In the genomic region with DNA sequence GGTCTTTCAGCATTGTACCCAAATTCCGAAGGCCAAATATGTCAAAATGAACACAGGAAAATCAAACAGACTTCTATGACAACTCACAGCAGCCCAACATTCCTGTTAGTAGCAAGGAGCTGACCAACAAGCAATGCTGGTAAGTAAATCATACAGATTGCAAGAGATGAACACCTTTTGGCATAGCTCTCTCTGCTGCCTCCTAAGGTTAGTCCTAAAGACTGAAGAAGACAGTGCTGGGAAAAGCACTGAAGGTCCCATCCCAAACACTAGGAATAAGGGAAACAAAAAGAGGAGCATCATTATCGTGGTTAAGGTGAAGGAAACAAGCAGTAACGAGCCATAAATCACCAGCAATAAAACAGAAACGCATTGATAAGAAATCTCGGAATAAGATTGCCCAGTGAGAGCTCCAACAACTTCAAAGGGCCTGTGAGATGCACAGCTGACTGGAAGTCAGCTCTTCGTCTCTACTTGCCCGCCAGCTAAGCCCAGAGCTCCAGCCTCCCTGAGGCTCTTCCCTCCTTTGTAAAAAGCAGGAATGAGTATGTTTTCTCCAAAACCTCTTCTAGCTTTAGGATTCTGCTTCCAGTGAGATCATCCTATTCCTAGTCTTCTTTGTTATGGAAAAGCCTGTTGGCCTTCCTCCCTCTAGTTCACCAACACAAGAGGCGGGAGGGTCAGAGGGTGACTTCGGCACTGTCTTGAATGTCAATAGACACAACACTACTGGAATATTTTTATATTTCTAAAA, we compare ENCODE assay signal across 14 cellular contexts. TPM values are rescaled to one million over a fixed set of nuclear protein-coding genes. Genes with fewer than 3 reads are reported as not detected.
DNase-seq lines count a peak whose midpoint lies in the region; ATAC-seq, FAIRE-seq and TF ChIP-seq lines count a peak whose summit lies in the region.
"Had no signal": no experiment of that assay in that cellular context is flagged by ENCODE, and none has a peak within 500 bp of the region (broad histone marks: within the 10 kb centered on the region; RNA-seq: fewer than 3 reads in every experiment).

No MANE protein-coding gene starts in this region.

- DNase-seq in activated CD4-positive, alpha-beta T cell treated with anti-CD3 and anti-CD28 coated beads, Interleukin-2, amount 10 ng/mL, durations not matched to agents 7 days and 5 days, result no peak
- DNase-seq in activated CD4-positive, alpha-beta T cell treated with anti-CD3 and anti-CD28 coated beads, Interleukin-2, amount 50 U/mL, for 1 hour, result no peak
- DNase-seq in T-cell, result no peak
- peak in 1 of 2 experiments; percentile 23 for DNase-seq in H1 (ENCODE audit: low read depth in 1 of 2, low spot score in 2 of 2)
- no peak for DNase-seq in natural killer cell treated with Interleukin-12 subunit alpha and Interleukin-12 subunit beta and Interleukin-15 and Interleukin-18, amount 100 ng/mL, for 72 hours (ENCODE audit: low spot score)
- no peak for DNase-seq in urothelium cell line (ENCODE audit: low spot score)
- no peak for DNase-seq in retina
- DNase-seq: amygdala, dermis blood vessel endothelial cell, hypothalamus, mammary epithelial cell, NCI-H82, substantia nigra had no signal

- POLR2A ChIA-PET in activated CD4-positive, alpha-beta T cell treated with anti-CD3 and anti-CD28 coated beads, Interleukin-2, amount 10 ng/mL, durations not matched to agents 7 days and 5 days (lab: Charles Lee), result no interaction called here
- POLR2A ChIA-PET in T-cell (lab: Charles Lee) (no interaction called here), H1 (lab: Charles Lee; ENCODE audit: partially characterized antibody) (interaction anchor here (1.1 to 4.4 kb wide), 7 partner anchors 8 to 98 kb away, joined by 3 to 28 read pairs (median 6); partner anchors contain the start of genes CDC123 and NUDT5)

- peak overlapping the region; percentile 43 to 58 for H3K4me2 ChIP-seq in H1 (ENCODE audit: insufficient read depth in 1 of 2, low read depth in 2 of 2, low read length in 2 of 2)

- peak overlapping the region; percentile 2; the same call in 1 of the 2 replicates for H3K27ac ChIP-seq in H1 (ENCODE audit: low read depth, low read length)

- no peak overlapping the region for H3K4me3 Mint-ChIP-seq in activated CD4-positive, alpha-beta T cell treated with anti-CD3 and anti-CD28 coated beads, Interleukin-2, amount 10 ng/mL, durations not matched to agents 7 days and 5 days
- H3K4me3 Mint-ChIP-seq in T-cell, result peak overlapping the region in 2 of 3 donors; percentile 13 to 60
- H3K4me3 Mint-ChIP-seq in natural killer cell treated with Interleukin-12 subunit alpha and Interleukin-12 subunit beta and Interleukin-15 and Interleukin-18, amount 100 ng/mL, for 72 hours, result peak overlapping the region; percentile 65

- H3K27me3 ChIP-seq in H1 (replicated peaks in 1 of 4; ENCODE audit: control insufficient read depth in 3 of 4, extremely low read depth in 1 of 4, insufficient read depth in 3 of 4, low read length in 3 of 4), result no peaks in the 10 kb centered on the region

- H3K23ac ChIP-seq in H1 (ENCODE audit: insufficient read length), result no peak overlapping the region

- no peak overlapping the region for H4K8ac ChIP-seq in H1 (ENCODE audit: extremely low read depth, insufficient read depth, low read length)

- H3K4ac ChIP-seq in H1 (replicated peaks; ENCODE audit: insufficient read length, low read depth, low read length), result no peak overlapping the region

- H3K79me1 ChIP-seq in H1 (ENCODE audit: low read depth, low read length), result no peaks in the 10 kb centered on the region; the same call in 1 of the 2 replicates

- H2BK12ac ChIP-seq in H1 (ENCODE audit: low read depth, low read length), result no peak overlapping the region

- no peak overlapping the region for H2AK5ac ChIP-seq in H1 (ENCODE audit: low read depth, low read length)

- no peaks in the 10 kb centered on the region for H3K27me3 Mint-ChIP-seq in activated CD4-positive, alpha-beta T cell treated with anti-CD3 and anti-CD28 coated beads, Interleukin-2, amount 10 ng/mL, durations not matched to agents 7 days and 5 days
- H3K27me3 Mint-ChIP-seq in T-cell, result no peaks in the 10 kb centered on the region
- no peaks in the 10 kb centered on the region for H3K27me3 Mint-ChIP-seq in natural killer cell treated with Interleukin-12 subunit alpha and Interleukin-12 subunit beta and Interleukin-15 and Interleukin-18, amount 100 ng/mL, for 72 hours

- peak; percentile 35 to 39; a peak in 2 of 3 replicates for TF ChIP-seq POLR2A in H1 (IDR thresholded peaks at IDR 0.05; ENCODE audit: control extremely low read depth in 1 of 2, low read depth in 2 of 2, low read length in 2 of 2)

- H3K23me2 ChIP-seq in H1 (ENCODE audit: low read depth, low read length), result no peaks in the 10 kb centered on the region

- peak overlapping the region in 1 of 4 experiments; percentile 5; a peak in 1 of 8 replicates for H3K4me3 ChIP-seq in H1 (ENCODE audit: extremely low read depth in 1 of 4, insufficient read depth in 2 of 4, low read depth in 3 of 4, low read length in 4 of 4)

- H2BK20ac ChIP-seq in H1 (ENCODE audit: low read length), result no peak overlapping the region

- H3K9me3 ChIP-seq in H1 (ENCODE audit: insufficient read depth in 2 of 2, low read depth in 1 of 2, low read length in 1 of 2), result no peaks in the 10 kb centered on the region

- no peak for ATAC-seq in T-cell (replicated peaks in 1 of 4)
- ATAC-seq in natural killer cell treated with Interleukin-12 subunit alpha and Interleukin-12 subunit beta and Interleukin-15 and Interleukin-18, amount 100 ng/mL, for 72 hours, result no peak
- ATAC-seq in GM21390 (IDR thresholded peaks at IDR 0.05; ENCODE audit: unreplicated experiment), result no peak

- H3K79me2 ChIP-seq in H1 (ENCODE audit: control insufficient read depth in 1 of 2, insufficient read depth in 2 of 2, low read length in 2 of 2), result 0 out of 4 replicates have a peak, but pooled peaks cover 0 to 3% of the 10 kb centered on the region in 2 experiments

- no peak overlapping the region for H2BK5ac ChIP-seq in H1 (ENCODE audit: low read depth, low read length)

- no peak overlapping the region for H3K18ac ChIP-seq in H1 (ENCODE audit: extremely low read depth, low read length)

- no peak overlapping the region for H2AFZ ChIP-seq in H1 (ENCODE audit: low read length)

- peaks cover 3 to 17% (median 11%) of the 10 kb centered on the region in 4 experiments; a peak in 5 of 7 replicates for H3K4me1 ChIP-seq in H1 (replicated peaks in 1 of 4; ENCODE audit: control insufficient read depth in 3 of 4, insufficient read depth in 4 of 4, low read length in 3 of 4)

- WGBS in H1 (ENCODE audit: extremely low coverage in 1 of 2, insufficient coverage in 1 of 2, insufficient read length in 1 of 2, insufficient replicate concordance in 2 of 2, low coverage in 1 of 2, low lambda C conversion rate in 2 of 2, missing lambda C conversion rate in 1 of 2), 2 experiments, result 61% methylated on average over 9 of the region's 9 CpGs; no CpG with 5 or more reads in 1 of the 2 experiments

- peak; percentile 81 for FAIRE-seq in H1 (lab: Jason Lieb, UNC)
- FAIRE-seq in urothelium cell line (lab: Jason Lieb, UNC), result no peak

- peak in 1 of 3 experiments; percentile 31; a peak in 1 of 4 replicates for TF ChIP-seq CTCF in H1 (IDR thresholded peaks at IDR 0.05; ENCODE audit: control extremely low read depth in 1 of 3, insufficient read depth in 1 of 3, low read depth in 1 of 3, low read length in 3 of 3)

- peak overlapping the region; percentile 92 for H3K27ac Mint-ChIP-seq in activated CD4-positive, alpha-beta T cell treated with anti-CD3 and anti-CD28 coated beads, Interleukin-2, amount 10 ng/mL, durations not matched to agents 7 days and 5 days
- peak overlapping the region; percentile 90 to 92 for H3K27ac Mint-ChIP-seq in T-cell
- H3K27ac Mint-ChIP-seq in natural killer cell treated with Interleukin-12 subunit alpha and Interleukin-12 subunit beta and Interleukin-15 and Interleukin-18, amount 100 ng/mL, for 72 hours, result peak overlapping the region; percentile 82 to 92

- H3K36me3 ChIP-seq in H1 (ENCODE audit: control insufficient read depth in 2 of 4, insufficient read depth in 4 of 4, low read length in 3 of 4), result peaks cover 7 to 48% (median 25%) of the 10 kb centered on the region in 4 experiments

- peaks cover 2% of the 10 kb centered on the region for H3K9me3 Mint-ChIP-seq in activated CD4-positive, alpha-beta T cell treated with anti-CD3 and anti-CD28 coated beads, Interleukin-2, amount 10 ng/mL, durations not matched to agents 7 days and 5 days
- H3K9me3 Mint-ChIP-seq in T-cell, result no peaks in the 10 kb centered on the region
- H3K9me3 Mint-ChIP-seq in natural killer cell treated with Interleukin-12 subunit alpha and Interleukin-12 subunit beta and Interleukin-15 and Interleukin-18, amount 100 ng/mL, for 72 hours, result no peaks in the 10 kb centered on the region

- H4K20me1 ChIP-seq in H1 (replicated peaks in 1 of 2; ENCODE audit: control insufficient read depth in 1 of 2, insufficient read depth in 2 of 2, low read length in 2 of 2), result no peaks in the 10 kb centered on the region

- H3K14ac ChIP-seq in H1 (ENCODE audit: insufficient read length), result no peak overlapping the region

- no peak overlapping the region for H4K5ac ChIP-seq in H1 (ENCODE audit: insufficient read length, low read depth, low read length)

- peak overlapping the region; percentile 5 for H4K91ac ChIP-seq in H1 (replicated peaks; ENCODE audit: insufficient read length, low read length)

- H3K4me1 Mint-ChIP-seq in activated CD4-positive, alpha-beta T cell treated with anti-CD3 and anti-CD28 coated beads, Interleukin-2, amount 10 ng/mL, durations not matched to agents 7 days and 5 days, result peaks cover 39% of the 10 kb centered on the region
- peaks cover 7 to 33% (median 23%) of the 10 kb centered on the region in 3 donors for H3K4me1 Mint-ChIP-seq in T-cell
- peaks cover 15 to 18% of the 10 kb centered on the region in 2 donors for H3K4me1 Mint-ChIP-seq in natural killer cell treated with Interleukin-12 subunit alpha and Interleukin-12 subunit beta and Interleukin-15 and Interleukin-18, amount 100 ng/mL, for 72 hours (ENCODE audit: low read depth in 2 of 2)

- H2BK15ac ChIP-seq in H1 (ENCODE audit: low read length), result no peak overlapping the region

- peaks cover 55% of the 10 kb centered on the region for H3K36me3 Mint-ChIP-seq in activated CD4-positive, alpha-beta T cell treated with anti-CD3 and anti-CD28 coated beads, Interleukin-2, amount 10 ng/mL, durations not matched to agents 7 days and 5 days (ENCODE audit: low read depth)
- H3K36me3 Mint-ChIP-seq in T-cell, result peaks cover 38% of the 10 kb centered on the region
- H3K36me3 Mint-ChIP-seq in natural killer cell treated with Interleukin-12 subunit alpha and Interleukin-12 subunit beta and Interleukin-15 and Interleukin-18, amount 100 ng/mL, for 72 hours, result peaks cover 8% of the 10 kb centered on the region

- CTCF ChIA-PET in activated CD4-positive, alpha-beta T cell treated with anti-CD3 and anti-CD28 coated beads, Interleukin-2, amount 10 ng/mL, durations not matched to agents 7 days and 5 days (lab: Charles Lee), result interaction anchor here (0.7 to 1.7 kb wide), 4 partner anchors 11 to 35 kb away, joined by 3 to 6 read pairs (median 5); partner anchors contain the start of genes CDC123 and NUDT5
- CTCF ChIA-PET in T-cell (lab: Charles Lee), result interaction anchor here in 1 of 2 donors (0.7 kb wide), 1 partner anchor 476 kb away, joined by 3 read pairs; no protein-coding TSS in a partner anchor
- CTCF ChIA-PET in H1 (lab: Charles Lee; ENCODE audit: partially characterized antibody), result interaction anchor here (0.8 to 1.8 kb wide), 4 partner anchors 11 to 721 kb away, joined by 3 to 9 read pairs (median 4); partner anchors contain the start of genes CDC123 and NUDT5

- TF ChIP-seq RAD21 in H1 (IDR thresholded peaks at IDR 0.05 in 1 of 2, conservative IDR thresholded peaks at IDR 0.05 in 1 of 2; ENCODE audit: low read depth in 2 of 2, low read length in 2 of 2), result no peak

- no peak overlapping the region; a peak in 1 of 7 replicates for H3K9ac ChIP-seq in H1 (replicated peaks in 1 of 4; ENCODE audit: extremely low read depth in 1 of 4, low read depth in 3 of 4, low read length in 3 of 4)

- no peak overlapping the region for H3K56ac ChIP-seq in H1 (replicated peaks; ENCODE audit: insufficient read length, low read depth, low read length)

- no peak for TF ChIP-seq EP300 in H1 (IDR thresholded peaks at IDR 0.05; ENCODE audit: borderline replicate concordance in 1 of 2, low read depth in 2 of 2, low read length in 2 of 2)

- no peak overlapping the region for H2BK120ac ChIP-seq in H1 (replicated peaks; ENCODE audit: low read depth, low read length)

RNA-seq across cellular contexts. Expression of gene NUDT5, which starts 15.3 kb away (rescaled TPM):
- total RNA-seq in activated CD4-positive, alpha-beta T cell treated with anti-CD3 and anti-CD28 coated beads, Interleukin-2, amount 10 ng/mL, durations not matched to agents 7 days and 5 days, result 10 to 100 TPM; 90.1 to 97.9 TPM
- 10 to 100 TPM; 32.1 to 54.0 (median 50.3) TPM for total RNA-seq in T-cell
- total RNA-seq in H1 (2021; fragmentation: NEBNext Ultra II Directional; extraction: Animal tissue kit (Norgen Biotek cat#: 25700)), result 127 and 134 TPM in 2 replicates
- 84.0 and 130 TPM in 2 replicates for polyA plus RNA-seq in H1 (2011; rRNA removed)
- polyA plus RNA-seq in H1 (2011; cell fraction: cytosol; rRNA removed), result 126 TPM
- polyA plus RNA-seq in H1 (2011; cell fraction: nucleus; rRNA removed), result 51.3 TPM
- 140 to 153 TPM (median 147 TPM) in 4 replicates for polyA plus RNA-seq in H1 (2012, experiment 1 of 2)
- polyA plus RNA-seq in H1 (2012, experiment 2 of 2), result 33.2 TPM
- polyA plus RNA-seq in H1 (2013, experiment 1 of 2), result 80.6 TPM
- polyA plus RNA-seq in H1 (2013, experiment 2 of 2), result 81.6 TPM
- 63.8 and 80.4 TPM in 2 replicates for polyA minus RNA-seq in H1 (2011; rRNA and poly(A)+ RNA removed)
- polyA minus RNA-seq in H1 (2011; cell fraction: cytosol; rRNA and poly(A)+ RNA removed), result 47.6 TPM
- polyA minus RNA-seq in H1 (2011; cell fraction: nucleus; rRNA and poly(A)+ RNA removed), result 45.7 TPM
- 100 to 1,000 TPM; 102 to 111 TPM for total RNA-seq in natural killer cell treated with Interleukin-12 subunit alpha and Interleukin-12 subunit beta and Interleukin-15 and Interleukin-18, amount 100 ng/mL, for 72 hours

RNA-seq across cellular contexts. Expression of gene CDC123, which starts 15.6 kb away (rescaled TPM):
- 100 to 1,000 TPM in 1 of 2 experiments, 10 to 100 TPM in 1; 85.4 to 105 TPM for total RNA-seq in activated CD4-positive, alpha-beta T cell treated with anti-CD3 and anti-CD28 coated beads, Interleukin-2, amount 10 ng/mL, durations not matched to agents 7 days and 5 days
- total RNA-seq in T-cell, result 10 to 100 TPM; 35.5 to 48.6 (median 43.7) TPM
- total RNA-seq in H1 (2021; fragmentation: NEBNext Ultra II Directional; extraction: Animal tissue kit (Norgen Biotek cat#: 25700)), result 185 and 202 TPM in 2 replicates
- 68.3 and 115 TPM in 2 replicates for polyA plus RNA-seq in H1 (2011; rRNA removed)
- 149 TPM for polyA plus RNA-seq in H1 (2011; cell fraction: cytosol; rRNA removed)
- polyA plus RNA-seq in H1 (2011; cell fraction: nucleus; rRNA removed), result 115 TPM
- 195 to 288 TPM (median 218 TPM) in 4 replicates for polyA plus RNA-seq in H1 (2012, experiment 1 of 2)
- 40.8 TPM for polyA plus RNA-seq in H1 (2012, experiment 2 of 2)
- polyA plus RNA-seq in H1 (2013, experiment 1 of 2), result 183 TPM
- polyA plus RNA-seq in H1 (2013, experiment 2 of 2), result 195 TPM
- polyA minus RNA-seq in H1 (2011; rRNA and poly(A)+ RNA removed), result 338 and 397 TPM in 2 replicates
- 143 TPM for polyA minus RNA-seq in H1 (2011; cell fraction: cytosol; rRNA and poly(A)+ RNA removed)
- polyA minus RNA-seq in H1 (2011; cell fraction: nucleus; rRNA and poly(A)+ RNA removed), result 119 TPM
- total RNA-seq in natural killer cell treated with Interleukin-12 subunit alpha and Interleukin-12 subunit beta and Interleukin-15 and Interleukin-18, amount 100 ng/mL, for 72 hours, result 100 to 1,000 TPM; 161 to 167 TPM

RNA-seq across cellular contexts. Expression of gene SEC61A2, which starts 50.9 kb away (rescaled TPM):
- total RNA-seq in activated CD4-positive, alpha-beta T cell treated with anti-CD3 and anti-CD28 coated beads, Interleukin-2, amount 10 ng/mL, durations not matched to agents 7 days and 5 days, result 1 to 10 TPM; 7.9 to 10.0 TPM
- 10 to 100 TPM; 11.1 to 20.0 (median 13.9) TPM for total RNA-seq in T-cell
- 14.5 and 18.2 TPM in 2 replicates for total RNA-seq in H1 (2021; fragmentation: NEBNext Ultra II Directional; extraction: Animal tissue kit (Norgen Biotek cat#: 25700))
- 13.7 and 19.2 TPM in 2 replicates for polyA plus RNA-seq in H1 (2011; rRNA removed)
- polyA plus RNA-seq in H1 (2011; cell fraction: cytosol; rRNA removed), result 19.2 TPM
- 12.2 TPM for polyA plus RNA-seq in H1 (2011; cell fraction: nucleus; rRNA removed)
- polyA plus RNA-seq in H1 (2012, experiment 1 of 2), result 12.6 to 16.6 TPM (median 15.0 TPM) in 4 replicates
- 16.3 TPM for polyA plus RNA-seq in H1 (2012, experiment 2 of 2)
- 22.7 TPM for polyA plus RNA-seq in H1 (2013, experiment 1 of 2)
- 27.8 TPM for polyA plus RNA-seq in H1 (2013, experiment 2 of 2)
- polyA minus RNA-seq in H1 (2011; rRNA and poly(A)+ RNA removed), result 15.7 and 25.8 TPM in 2 replicates
- 8.3 TPM for polyA minus RNA-seq in H1 (2011; cell fraction: cytosol; rRNA and poly(A)+ RNA removed)
- polyA minus RNA-seq in H1 (2011; cell fraction: nucleus; rRNA and poly(A)+ RNA removed), result 24.3 TPM
- total RNA-seq in natural killer cell treated with Interleukin-12 subunit alpha and Interleukin-12 subunit beta and Interleukin-15 and Interleukin-18, amount 100 ng/mL, for 72 hours, result 10 to 100 TPM; 30.3 to 54.8 TPM
